In the genomic region with DNA sequence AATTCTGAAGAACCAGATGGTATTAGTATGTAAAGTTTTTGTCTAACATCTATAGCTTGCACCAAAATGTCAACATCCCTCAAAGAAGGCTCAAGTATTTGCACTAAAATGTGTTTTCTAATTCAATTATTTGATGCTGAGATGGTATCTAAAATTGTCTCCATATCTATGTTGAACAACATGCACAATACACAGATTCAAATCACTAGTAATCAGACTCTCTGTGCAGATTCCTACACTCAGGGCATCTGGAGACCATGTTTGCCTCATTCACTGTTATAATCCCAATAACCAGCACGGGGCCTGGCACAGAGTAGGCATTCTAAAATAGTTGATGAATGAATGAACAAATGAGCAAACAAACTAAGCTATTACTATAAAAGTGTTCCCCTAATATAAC, we compare ENCODE assay signal across 16 cellular contexts. TPM values are rescaled to one million over a fixed set of nuclear protein-coding genes. Genes with fewer than 3 reads are reported as not detected.
DNase-seq lines count a peak whose midpoint lies in the region; ATAC-seq and TF ChIP-seq lines count a peak whose summit lies in the region.
"Had no signal": no experiment of that assay in that cellular context is flagged by ENCODE, and none has a peak within 500 bp of the region (broad histone marks: within the 10 kb centered on the region; RNA-seq: fewer than 3 reads in every experiment).

No MANE protein-coding gene starts in this region.

- no peaks in the 10 kb centered on the region for H3K9me3 Mint-ChIP-seq in T-cell
- H3K9me3 Mint-ChIP-seq: GM23338 had no signal

- in situ Hi-C loops in gastrocnemius medialis (cut with MboI; ENCODE audit: low sequenced_read_pairs in 4 of 4) = no loop called here

- H3K4me3 ChIP-seq in right atrium auricular region (peak overlapping the region; percentile 36 to 39), gastrocnemius medialis (peak overlapping the region; percentile 26 to 46 (median 34)), Peyer's patch (no peak overlapping the region)
- H3K4me3 ChIP-seq: GM23338 had no signal

- no peak for ATAC-seq in left cardiac atrium
- ATAC-seq in SK-N-SH treated with all-trans-retinoic acid at 6 μM for 48 hours = no peak
- no peak for ATAC-seq in gastrocnemius medialis
- no peak for ATAC-seq in T-cell (replicated peaks in 1 of 4)
- ATAC-seq: GM23338, HCT116 had no signal

- no peaks in the 10 kb centered on the region for H3K4me1 Mint-ChIP-seq in T-cell
- H3K4me1 Mint-ChIP-seq: CD4-positive, alpha-beta memory T cell; H9 had no signal

- no peaks in the 10 kb centered on the region for H3K27me3 ChIP-seq in right atrium auricular region
- no peaks in the 10 kb centered on the region for H3K27me3 ChIP-seq in gastrocnemius medialis
- no peaks in the 10 kb centered on the region for H3K27me3 ChIP-seq in Peyer's patch

- CTCF ChIA-PET in T-cell (lab: Charles Lee) = interaction anchor here in 1 of 2 donors (0.6 to 0.7 kb wide), 2 partner anchors 15 to 27 kb away, joined by 3 to 4 read pairs; no protein-coding TSS in a partner anchor

- H3K27me3 Mint-ChIP-seq in T-cell = no peaks in the 10 kb centered on the region
- H3K27me3 Mint-ChIP-seq: CD4-positive, alpha-beta memory T cell had no signal

- H3K4me1 ChIP-seq in right atrium auricular region (peaks cover 0 to 39% of the 10 kb centered on the region in 2 donors), gastrocnemius medialis (peaks cover 47 to 75% of the 10 kb centered on the region in 2 donors), Peyer's patch (peaks cover 0 to 1% (median 0%) of the 10 kb centered on the region in 4 donors)

- no peak overlapping the region for H3K27ac Mint-ChIP-seq in T-cell
- H3K27ac Mint-ChIP-seq: CD4-positive, alpha-beta memory T cell; GM23338; H9 had no signal

- no peak for TF ChIP-seq CTCF in right atrium auricular region (IDR thresholded peaks at IDR 0.05)
- no peak for TF ChIP-seq CTCF in gastrocnemius medialis (IDR thresholded peaks at IDR 0.05 in 4 of 5, conservative IDR thresholded peaks at IDR 0.05 in 1 of 5)
- no peak for TF ChIP-seq CTCF in Peyer's patch (IDR thresholded peaks at IDR 0.05)

- H3K36me3 Mint-ChIP-seq in T-cell = peaks cover 20% of the 10 kb centered on the region

- no peak for TF ChIP-seq POLR2A in gastrocnemius medialis (IDR thresholded peaks at IDR 0.05)
- no peak for TF ChIP-seq POLR2A in Peyer's patch (IDR thresholded peaks at IDR 0.05)

- POLR2A ChIA-PET in T-cell (lab: Charles Lee) = no interaction called here

- H3K36me3 ChIP-seq in right atrium auricular region (no peaks in the 10 kb centered on the region), gastrocnemius medialis (no peaks in the 10 kb centered on the region), Peyer's patch (no peaks in the 10 kb centered on the region)

- DNase-seq in right atrium auricular region (ENCODE audit: low spot score) = no peak
- DNase-seq in left cardiac atrium = no peak
- DNase-seq in gastrocnemius medialis = no peak
- DNase-seq in T-cell = no peak
- no peak for DNase-seq in Peyer's patch
- DNase-seq: C1 segment of cervical spinal cord; Calu3; CD4-positive, alpha-beta memory T cell; COR-L47; DMS53; DMS79 treated with DMSO at 0.1 percent for 48 hours; GF-D8; H9 had no signal

- no peak overlapping the region for H3K4me3 Mint-ChIP-seq in T-cell
- H3K4me3 Mint-ChIP-seq: CD4-positive, alpha-beta memory T cell; GM23338; H9 had no signal

- intact Hi-C loops in left cardiac atrium (cut with DNase I) (loop anchor here in 1 of 2 donors (5.0 kb wide), 1 partner anchor 39 kb away; no protein-coding TSS in a partner anchor), gastrocnemius medialis (cut with DNase I; ENCODE audit: low total_unique reads) (loop anchor here (5.0 kb wide), 1 partner anchor 139 kb away; no protein-coding TSS in a partner anchor)

- peak overlapping the region; percentile 0 to 85 for H3K27ac ChIP-seq in right atrium auricular region
- H3K27ac ChIP-seq in gastrocnemius medialis = peak overlapping the region; percentile 84 to 92 (median 86)
- no peak overlapping the region for H3K27ac ChIP-seq in Peyer's patch

- H3K9me3 ChIP-seq in right atrium auricular region (no peaks in the 10 kb centered on the region), gastrocnemius medialis (no peaks in the 10 kb centered on the region), Peyer's patch (no peaks in the 10 kb centered on the region)

TF ChIP-seq in SK-N-SH treated with all-trans-retinoic acid at 6 μM for 48 hours, 23 proteins besides CTCF, POLR2A, EP300 and RAD21:
- TF ChIP-seq CSDC2 (CRISPR knock-in tag; IDR thresholded peaks at IDR 0.05) = no peak
- peak; percentile 73; the same call in 1 of the 2 replicates for TF ChIP-seq TCF4 (CRISPR knock-in tag; IDR thresholded peaks at IDR 0.05; ENCODE audit: borderline replicate concordance)
- TF ChIP-seq ZNF565 (CRISPR knock-in tag; conservative IDR thresholded peaks at IDR 0.05; ENCODE audit: low read depth) = no peak

RNA-seq across cellular contexts. Expression of a gene that starts 2.6 kb away (rescaled TPM):
- 100 to 1,000 TPM in 1 of 2 donors, 10 to 100 TPM in 1; 97.0 to 112 TPM for total RNA-seq in right atrium auricular region
- 10 to 100 TPM; 77.0 to 86.6 TPM for total RNA-seq in left cardiac atrium
- total RNA-seq in gastrocnemius medialis = 100 to 1,000 TPM in 2 of 4 donors, 10 to 100 TPM in 2; 87.1 to 115 (median 99.6) TPM
- total RNA-seq in T-cell = under 1 TPM in 4 of 5 donors, not detected in 1; 0.10 to 0.38 (median 0.27) TPM
- total RNA-seq in Peyer's patch = 10 to 100 TPM in 3 of 4 donors, 1 to 10 TPM in 1; 5.3 to 69.3 (median 13.1) TPM
- total RNA-seq: CD4-positive, alpha-beta memory T cell; GM23338 had no signal

Comparison
In these comparisons a context has a peak if more than half of its experiments do, and no peak if none do; other contexts are left out.
1. H3K27ac ChIP-seq: peak in right atrium auricular region (2 of 2) and gastrocnemius medialis (4 of 4); none in Peyer's patch (0 of 4).
2. H3K4me3 ChIP-seq: peak in right atrium auricular region (2 of 2) and gastrocnemius medialis (4 of 4); none in Peyer's patch (0 of 4).
3. RNA of a gene that starts 2.6 kb away (total RNA-seq): 97.0 to 112 TPM in right atrium auricular region, 87.1 to 115 TPM in gastrocnemius medialis, 77.0 to 86.6 TPM in left cardiac atrium and 5.3 to 69.3 TPM in Peyer's patch; 0.10 to 0.38 TPM in T-cell; every median in the first group is over 4 times any median in the second.